Comparison of ENCODE assay signal across 13 cellular contexts in the genomic region with DNA sequence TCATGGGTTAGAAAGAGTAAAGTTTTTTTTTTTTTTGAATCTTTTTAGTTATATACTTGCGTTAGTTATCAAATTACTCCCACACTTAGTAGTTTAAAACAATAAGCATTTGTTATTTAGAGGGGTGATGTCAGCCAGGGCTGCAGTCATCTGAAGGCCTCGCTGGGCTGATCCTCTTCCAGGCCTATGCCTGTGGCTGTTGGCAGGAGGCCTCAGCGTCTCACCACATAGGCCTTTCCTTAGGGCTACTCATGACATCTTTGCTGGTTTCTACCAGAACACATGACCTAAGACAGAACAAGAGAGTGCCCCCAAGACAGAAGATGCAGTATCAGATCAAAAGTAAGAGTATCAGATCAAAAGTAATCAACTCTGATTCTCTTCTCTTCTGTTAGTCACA.
A peak's percentile ranks its signal among the peaks of the same experiment; 100 is the strongest.
DNase-seq lines count a peak whose midpoint lies in the region; ATAC-seq and TF ChIP-seq lines count a peak whose summit lies in the region.
"Had no signal": no experiment of that assay in that cellular context is flagged by ENCODE, and none has a peak within 500 bp of the region (broad histone marks: within the 10 kb centered on the region; RNA-seq: fewer than 3 reads in every experiment).

No MANE protein-coding gene starts in this region.

- H3K27me3 ChIP-seq in BE2C = no peaks in the 10 kb centered on the region
- H3K27me3 ChIP-seq: BLaER1, pancreas had no signal

- TF ChIP-seq CTCF in BE2C (IDR thresholded peaks at IDR 0.05; ENCODE audit: low read depth, low read length) = no peak
- TF ChIP-seq CTCF in GM10248 (IDR thresholded peaks at IDR 0.05; ENCODE audit: control extremely low read depth, extremely low read depth, low read depth, missing control alignments) = no peak

- no peaks in the 10 kb centered on the region for H3K9me3 ChIP-seq in BE2C
- H3K9me3 ChIP-seq: BLaER1, pancreas had no signal

- no peak for ATAC-seq in GM21737 (IDR thresholded peaks at IDR 0.05; ENCODE audit: unreplicated experiment)

- CTCF ChIA-PET in GM10248 (lab: Yijun Ruan, JAX) = interaction anchor here (1.3 kb wide), 1 partner anchor 16 kb away, joined by 3 read pairs; no protein-coding TSS in a partner anchor

- H3K36me3 ChIP-seq in BE2C = no peaks in the 10 kb centered on the region
- H3K36me3 ChIP-seq: BLaER1, pancreas had no signal

- no peak overlapping the region for H3K4me3 ChIP-seq in BE2C (ENCODE audit: low read depth, low read length)
- H3K4me3 ChIP-seq: BLaER1, pancreas had no signal

- POLR2A ChIA-PET in GM10248 (lab: Yijun Ruan, JAX) = no interaction called here

- DNase-seq in AG20443 (ENCODE audit: low spot score) = peak; percentile 80
- DNase-seq in RPMI7951 (ENCODE audit: low read depth) = peak; percentile 82
- DNase-seq in fibroblast of peridontal ligament (ENCODE audit: extremely low read depth) = peak; percentile 82
- peak; percentile 58 for DNase-seq in non-pigmented ciliary epithelial cell (ENCODE audit: low read depth)
- DNase-seq in BE2C = no peak
- no peak for DNase-seq in GM10248 (ENCODE audit: extremely low spot score)
- DNase-seq in retina = no peak
- DNase-seq: central memory CD4-positive, alpha-beta T cell; DMS79 treated with DMSO at 0.1 percent for 48 hours; H7; pancreas had no signal

- no peaks in the 10 kb centered on the region for H3K4me1 ChIP-seq in BE2C
- H3K4me1 ChIP-seq: BLaER1, pancreas had no signal

Comparison
In these comparisons a context has a peak if more than half of its experiments do, and no peak if none do; other contexts are left out.
1. DNase-seq: peak in AG20443 (single experiment), RPMI7951 (single experiment), fibroblast of peridontal ligament (single experiment) and non-pigmented ciliary epithelial cell (single experiment); none in BE2C (single experiment), GM10248 (single experiment) and retina (single experiment).